In the genomic region with DNA sequence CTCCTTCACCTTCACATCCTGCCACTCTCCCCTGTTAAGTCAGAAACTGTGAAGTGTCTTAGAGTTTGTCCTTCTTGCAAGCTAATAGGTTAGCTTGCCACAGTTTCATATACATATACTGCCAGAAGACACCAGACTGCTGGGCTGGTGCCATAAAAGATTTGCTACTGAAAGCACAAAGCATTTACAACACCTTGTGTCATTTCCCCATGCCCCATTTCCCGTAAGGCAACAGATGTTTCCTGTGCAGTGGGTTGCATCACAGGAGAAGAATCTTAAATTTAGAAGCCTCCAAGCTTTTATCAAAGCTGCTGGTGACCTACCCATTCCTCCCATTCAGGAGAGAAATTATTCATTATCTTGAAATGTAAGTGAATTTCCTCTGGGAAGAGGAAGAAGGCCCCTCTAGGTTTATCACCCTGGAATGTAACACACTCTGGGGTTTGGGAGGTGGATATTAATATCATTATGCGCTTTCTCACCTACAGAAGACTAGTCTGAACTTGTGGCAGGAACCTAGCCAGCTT, we compare ENCODE assay signal across 7 cellular contexts. TPM values are rescaled to one million over a fixed set of nuclear protein-coding genes. Genes with fewer than 3 reads are reported as not detected.
DNase-seq lines count a peak whose midpoint lies in the region; ATAC-seq and TF ChIP-seq lines count a peak whose summit lies in the region.

No MANE protein-coding gene starts in this region.

- H3K4me1 ChIP-seq in skeletal muscle tissue (ENCODE audit: control insufficient read depth in 3 of 3, insufficient read depth in 3 of 3, low read length in 3 of 3) (no peaks in the 10 kb centered on the region), PC-3 (ENCODE audit: insufficient read depth, low read length) (no peaks in the 10 kb centered on the region)

- H3K4me3 ChIP-seq in fibroblast of villous mesenchyme (ENCODE audit: low read depth, low read length) (no peak overlapping the region), skeletal muscle tissue (ENCODE audit: low read length in 3 of 3) (no peak overlapping the region), PC-3 (ENCODE audit: low read length) (no peak overlapping the region)

- no peak overlapping the region for H3K4me2 ChIP-seq in PC-3 (ENCODE audit: low read length)

- H3K36me3 ChIP-seq in skeletal muscle tissue (ENCODE audit: control insufficient read depth in 3 of 3, insufficient read depth in 3 of 3, low read length in 3 of 3) (no peaks in the 10 kb centered on the region), PC-3 (ENCODE audit: low read depth, low read length) (no peaks in the 10 kb centered on the region)

- ATAC-seq in GM18873 (IDR thresholded peaks at IDR 0.05; ENCODE audit: low FRiP score, unreplicated experiment) (peak; percentile 49), HG03039 (IDR thresholded peaks at IDR 0.05; ENCODE audit: unreplicated experiment) (peak; percentile 46), GM21526 (IDR thresholded peaks at IDR 0.05; ENCODE audit: low FRiP score, unreplicated experiment) (no peak), PC-3 (no peak)

- DNase-seq in SKM-1 (lab: John Stamatoyannopoulos, UW; ENCODE audit: unreplicated experiment) (peak; percentile 87), fibroblast of villous mesenchyme (ENCODE audit: low read depth) (peak; percentile 91), PC-3 (no peak)

- TF ChIP-seq CTCF in fibroblast of villous mesenchyme (IDR thresholded peaks at IDR 0.05; ENCODE audit: insufficient read depth, low read depth, low read length) (no peak), PC-3 (conservative IDR thresholded peaks at IDR 0.05; ENCODE audit: low read depth, low read length) (no peak)

- POLR2A ChIA-PET in PC-3 (lab: Charles Lee; ENCODE audit: unreplicated experiment), result no interaction called here

- H3F3A ChIP-seq in PC-3 (ENCODE audit: low read length, unreplicated experiment), result no peaks in the 10 kb centered on the region

- CTCF ChIA-PET in PC-3 (lab: Charles Lee), result no interaction called here

- H3K79me2 ChIP-seq in PC-3 (ENCODE audit: low read length), result no peaks in the 10 kb centered on the region

- no peaks in the 10 kb centered on the region for H3K9me2 ChIP-seq in PC-3 (replicated peaks; ENCODE audit: low read length)

- no TSS peak for BruUV-seq in PC-3 (replicated peaks; lab: Mats Ljungman, UMichigan)

- no peak overlapping the region for H3K9ac ChIP-seq in skeletal muscle tissue (ENCODE audit: low read depth in 1 of 3, low read length in 3 of 3)
- H3K9ac ChIP-seq in PC-3 (ENCODE audit: low read length), result no peak overlapping the region

- H3K27ac ChIP-seq in skeletal muscle tissue (ENCODE audit: low read depth, low read length) (peak overlapping the region; percentile 37), PC-3 (ENCODE audit: low read length) (no peak overlapping the region)

- H4K20me1 ChIP-seq in PC-3 (ENCODE audit: low read length), result no peaks in the 10 kb centered on the region

- H2AFZ ChIP-seq in PC-3 (ENCODE audit: low read length), result no peak overlapping the region

- H3K27me3 ChIP-seq in skeletal muscle tissue (ENCODE audit: control insufficient read depth in 3 of 3, insufficient read depth in 3 of 3, low read length in 3 of 3), result no peaks in the 10 kb centered on the region
- H3K27me3 ChIP-seq in PC-3 (ENCODE audit: low read length), result no peaks in the 10 kb centered on the region

- intact Hi-C loops in PC-3 (cut with micrococcal nuclease), result loop anchor here (10.0 kb wide), 1 partner anchor 75 kb away; no protein-coding TSS in a partner anchor

- H3K9me3 ChIP-seq in skeletal muscle tissue (ENCODE audit: control insufficient read depth in 3 of 3, low read length in 3 of 3) (peaks cover 0 to 4% (median 0%) of the 10 kb centered on the region in 3 donors), PC-3 (ENCODE audit: low read length) (no peaks in the 10 kb centered on the region)

RNA-seq across cellular contexts. Expression of a gene that starts 34.5 kb away (rescaled TPM):
- total RNA-seq in fibroblast of villous mesenchyme (11.3 and 14.7 TPM in 2 replicates), skeletal muscle tissue (11.5 TPM), PC-3 (2014; rRNA removed) (3.6 and 4.4 TPM in 2 replicates)

Comparison
In these comparisons a context has a peak if more than half of its experiments do, and no peak if none do; other contexts are left out.
1. ATAC-seq: peak in GM18873 (single experiment) and HG03039 (single experiment); none in GM21526 (single experiment) and PC-3 (single experiment).